ENCODE assay signal across 1 cellular context in the genomic region with DNA sequence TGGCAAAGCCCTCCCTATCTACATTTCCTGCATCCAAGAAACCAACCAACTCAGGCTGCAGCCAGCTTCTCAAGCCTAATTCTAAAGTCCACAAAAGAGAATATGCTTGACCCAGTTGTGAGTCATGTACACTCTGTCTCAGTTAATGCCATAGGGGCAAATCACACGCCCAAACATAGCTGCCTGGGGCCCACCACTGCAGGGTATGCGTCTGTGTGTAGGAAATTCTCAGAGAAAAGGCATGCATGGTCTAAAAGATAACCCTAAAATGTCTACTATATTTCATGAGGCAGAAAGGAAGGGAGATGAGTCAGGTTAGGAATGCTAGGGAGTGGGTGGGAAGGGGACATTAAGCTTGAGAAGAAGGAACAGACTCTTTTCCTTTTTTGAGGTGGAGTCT.
TF ChIP-seq lines count a peak whose summit lies in the region.

No MANE protein-coding gene starts in this region.

TF ChIP-seq in K562, 482 proteins besides CTCF, POLR2A, EP300 and RAD21 (continued from another document):
- TF ChIP-seq CBFA2T3 (IDR thresholded peaks at IDR 0.05) (peak; percentile 60), ZBED1 (IDR thresholded peaks at IDR 0.05) (no peak), DPF2 (IDR thresholded peaks at IDR 0.05) (0 out of 2 replicates have a peak, but pooled peaks have one; percentile 13)
